ENCODE assay signal across 8 cellular contexts in genomic region chr6:34391023-34391485, GRCh38. TPM values are rescaled to one million over a fixed set of nuclear protein-coding genes. Genes with fewer than 3 reads are reported as not detected.
A peak's percentile ranks its signal among the peaks of the same experiment; 100 is the strongest.
DNase-seq lines count a peak whose midpoint lies in the region; FAIRE-seq and TF ChIP-seq lines count a peak whose summit lies in the region.

No MANE protein-coding gene starts in this region.

- peak overlapping the region; percentile 82 for H3K4me3 ChIP-seq in astrocyte of the cerebellum (ENCODE audit: low read depth, low read length)
- peak overlapping the region; percentile 87 to 96 for H3K4me3 ChIP-seq in testis

- in situ Hi-C loops in astrocyte of the cerebellum (cut with HindIII; ENCODE audit: low sequenced_read_pairs) = no loop called here

- TF ChIP-seq POLR2A in testis (IDR thresholded peaks at IDR 0.05) = no peak
- no peak for TF ChIP-seq POLR2A in H54 (IDR thresholded peaks at IDR 0.05; ENCODE audit: low read depth, low read length)

- no peaks in the 10 kb centered on the region for H3K27me3 ChIP-seq in testis

- no peaks in the 10 kb centered on the region for H3K36me3 ChIP-seq in testis (ENCODE audit: low read depth, missing control alignments)

- H3K4me1 ChIP-seq in testis = peaks cover 16% of the 10 kb centered on the region

- WGBS in testis, 2 donors = 2 to 9% methylated on average over 7 of the region's 7 CpGs

- no peaks in the 10 kb centered on the region for H3K9me3 ChIP-seq in testis

- TF ChIP-seq CTCF in astrocyte of the cerebellum (IDR thresholded peaks at IDR 0.05; ENCODE audit: low read depth, low read length, missing control alignments) (no peak), testis (IDR thresholded peaks at IDR 0.05) (no peak)

- FAIRE-seq in H54 (lab: Jason Lieb, UNC) = no peak

- peak overlapping the region in 1 of 2 donors; percentile 95 for H3K27ac ChIP-seq in testis

- DNase-seq in GM03348 (ENCODE audit: low spot score) (peak; percentile 81), NCI-H1694 treated with DMSO at 0.1 percent for 48 hours (lab: John Stamatoyannopoulos, UW) (peak; percentile 51), astrocyte of the cerebellum (ENCODE audit: low read depth) (peak; percentile 60), iris pigment epithelial cell (ENCODE audit: low read depth) (peak; percentile 80), testis (peak; percentile 20), H54 (ENCODE audit: insufficient read length, low spot score) (no peak)
- no peak for DNase-seq in central memory CD4-positive, alpha-beta T cell
- DNase-seq in NK-92 treated with Interleukin-12 subunit alpha and Interleukin-12 subunit beta, amount 100 ng/mL, for 24 hours (lab: John Stamatoyannopoulos, UW) = no peak

- intact Hi-C loops in testis (cut with DNase I; ENCODE audit: low total_unique reads) = no loop called here

RNA-seq across cellular contexts. Expression of gene NUDT3, which starts 1.4 kb away (rescaled TPM):
- 10 to 100 TPM; 24.0 to 28.3 TPM for total RNA-seq in testis
- polyA plus RNA-seq in testis (ENCODE audit: insufficient read depth, low read depth, low replicate concordance) = 18.7 TPM

RNA-seq across cellular contexts. Expression of gene RPS10, which starts 34.8 kb away (rescaled TPM):
- 1,000 to 10,000 TPM in 1 of 2 donors, 100 to 1,000 TPM in 1; 926 to 1,691 TPM for total RNA-seq in testis
- 1,309 TPM for polyA plus RNA-seq in testis (ENCODE audit: insufficient read depth, low read depth, low replicate concordance)

Comparison
In these comparisons a context has a peak if more than half of its experiments do, and no peak if none do; other contexts are left out.
1. DNase-seq: peak in GM03348 (single experiment), NCI-H1694 treated with DMSO at 0.1 percent for 48 hours (single experiment), astrocyte of the cerebellum (single experiment), iris pigment epithelial cell (single experiment) and testis (single experiment); none in H54 (single experiment), central memory CD4-positive, alpha-beta T cell (single experiment) and NK-92 treated with Interleukin-12 subunit alpha and Interleukin-12 subunit beta, amount 100 ng/mL, for 24 hours (single experiment).